8 cellular contexts compared by ENCODE assay signal in the genomic region with DNA sequence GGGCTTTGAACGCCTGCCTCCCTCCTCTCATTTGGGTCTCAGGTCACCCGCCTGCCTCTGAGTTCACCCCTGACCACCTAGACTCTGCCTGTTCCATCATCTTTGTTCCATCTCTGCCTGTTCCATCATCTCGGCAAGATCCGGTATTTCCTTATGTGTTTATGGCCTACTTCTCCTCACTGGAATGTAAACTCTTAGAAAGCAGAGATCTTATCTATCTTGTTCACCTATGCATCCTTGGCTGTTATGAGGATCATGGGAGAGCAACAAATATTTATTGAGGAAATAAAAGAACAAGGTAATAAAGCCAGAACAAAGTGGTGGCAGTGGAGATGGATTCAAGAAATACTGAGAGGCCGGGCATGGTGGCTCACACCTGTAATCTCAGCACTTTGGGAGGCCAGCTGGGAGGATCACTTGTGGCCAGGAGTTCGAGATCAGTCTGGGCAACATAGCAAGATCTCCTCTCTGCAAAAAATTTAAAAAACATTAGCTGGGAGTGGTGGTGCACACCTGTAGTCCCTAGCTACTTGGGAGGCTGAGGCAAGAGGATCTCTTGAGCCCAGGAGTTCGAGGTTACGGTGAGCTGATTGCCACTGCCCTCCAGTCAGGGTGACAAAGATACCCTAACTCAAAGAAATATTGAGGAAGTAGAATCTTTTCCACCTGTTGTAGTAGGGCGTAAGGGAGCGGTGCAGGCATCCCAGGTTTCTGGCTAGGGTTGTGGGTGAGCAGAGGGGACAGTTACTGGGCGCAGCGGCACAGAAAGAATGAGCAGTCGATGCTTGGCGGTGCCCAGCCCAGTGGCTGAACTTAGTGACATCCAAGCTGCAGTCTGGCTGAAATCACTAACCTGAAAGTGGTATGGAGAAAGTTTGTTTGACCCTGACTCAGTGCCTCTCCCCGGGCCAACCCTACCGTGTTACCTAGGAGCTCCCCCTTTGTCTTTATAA. TPM values are rescaled to one million over a fixed set of nuclear protein-coding genes. Genes with fewer than 3 reads are reported as not detected.
DNase-seq lines count a peak whose midpoint lies in the region; ATAC-seq and TF ChIP-seq lines count a peak whose summit lies in the region.

No MANE protein-coding gene starts in this region.

- H3K4me3 ChIP-seq in Caco-2 (ENCODE audit: low read depth, low read length) (no peak overlapping the region), Panc1 (ENCODE audit: low read depth in 2 of 2, low read length in 2 of 2) (no peak overlapping the region), esophagus (ENCODE audit: low read depth in 1 of 2, low read length in 2 of 2) (no peak overlapping the region)

- CTCF ChIA-PET in Caco-2 (lab: Charles Lee): no interaction called here
- CTCF ChIA-PET in Panc1 (lab: Charles Lee): no interaction called here

- H3K27me3 ChIP-seq in Caco-2 (replicated peaks; ENCODE audit: control insufficient read depth, insufficient read depth, low read length) (no peaks in the 10 kb centered on the region), Panc1 (ENCODE audit: control insufficient read depth, insufficient read depth, low read length) (no peaks in the 10 kb centered on the region), esophagus (ENCODE audit: control insufficient read depth in 1 of 2, insufficient read depth in 2 of 2, low read length in 2 of 2) (no peaks in the 10 kb centered on the region)

- H3K9me3 ChIP-seq in Caco-2: no peaks in the 10 kb centered on the region
- no peaks in the 10 kb centered on the region for H3K9me3 ChIP-seq in Panc1 (ENCODE audit: control insufficient read depth, insufficient read depth, low read depth, low read length)
- no peaks in the 10 kb centered on the region for H3K9me3 ChIP-seq in esophagus (ENCODE audit: control insufficient read depth in 2 of 2, insufficient read depth in 1 of 2, low read depth in 1 of 2, low read length in 1 of 2)

- H3K27ac Mint-ChIP-seq in Caco-2 (ENCODE audit: unreplicated experiment) (peak overlapping the region; percentile 94), progenitor cell of endocrine pancreas (peak overlapping the region; percentile 98)

- POLR2A ChIA-PET in Caco-2 (lab: Charles Lee) (no interaction called here), Panc1 (lab: Charles Lee) (interaction anchor here (0.6 kb wide), 1 partner anchor 13 kb away, joined by 12 read pairs; no protein-coding TSS in a partner anchor)

- H3K4me1 ChIP-seq in Caco-2: peaks cover 24% of the 10 kb centered on the region
- H3K4me1 ChIP-seq in Panc1 (ENCODE audit: control insufficient read depth, insufficient read depth, low read length): peaks cover 14% of the 10 kb centered on the region
- H3K4me1 ChIP-seq in esophagus (ENCODE audit: control insufficient read depth in 2 of 2, insufficient read depth in 2 of 2, low read length in 1 of 2): peaks cover 0 to 15% of the 10 kb centered on the region in 2 donors

- peaks cover 7% of the 10 kb centered on the region for H3K4me1 Mint-ChIP-seq in Caco-2 (ENCODE audit: low read depth, unreplicated experiment)
- peaks cover 8% of the 10 kb centered on the region for H3K4me1 Mint-ChIP-seq in progenitor cell of endocrine pancreas (ENCODE audit: low read depth)

- WGBS in esophagus, 2 donors: 84 to 86% methylated on average over 16 of the region's 16 CpGs

- no peaks in the 10 kb centered on the region for H3K27me3 Mint-ChIP-seq in Caco-2 (ENCODE audit: insufficient read depth, unreplicated experiment)
- peaks cover 6% of the 10 kb centered on the region for H3K27me3 Mint-ChIP-seq in progenitor cell of endocrine pancreas

- ATAC-seq in Panc1: no peak
- no peak for ATAC-seq in HG03460 (IDR thresholded peaks at IDR 0.05; ENCODE audit: unreplicated experiment)
- ATAC-seq in GM19351 (IDR thresholded peaks at IDR 0.05; ENCODE audit: unreplicated experiment): no peak

- H3K4me3 Mint-ChIP-seq in Caco-2 (ENCODE audit: unreplicated experiment): peak overlapping the region; percentile 85
- H3K4me3 Mint-ChIP-seq in progenitor cell of endocrine pancreas (ENCODE audit: low read depth): peak overlapping the region; percentile 77

- H3K9me3 Mint-ChIP-seq in Caco-2 (ENCODE audit: unreplicated experiment): no peaks in the 10 kb centered on the region
- no peaks in the 10 kb centered on the region for H3K9me3 Mint-ChIP-seq in progenitor cell of endocrine pancreas (ENCODE audit: low read depth)

- intact Hi-C loops in Caco-2 (cut with micrococcal nuclease; ENCODE audit: unreplicated experiment): loop anchor here (10.0 kb wide), 1 partner anchor 63 kb away; the partner anchor contains the start of genes BAG5 and COA8
- intact Hi-C loops in Panc1 (cut with micrococcal nuclease; ENCODE audit: unreplicated experiment): no loop called here

- no TSS peak for BruUV-seq in Caco-2 (replicated peaks; lab: Mats Ljungman, UMichigan)
- BruUV-seq in Panc1 (replicated peaks; lab: Mats Ljungman, UMichigan): no TSS peak

- H3K36me3 Mint-ChIP-seq in Caco-2 (ENCODE audit: insufficient read depth, unreplicated experiment) (peaks cover 4% of the 10 kb centered on the region), progenitor cell of endocrine pancreas (ENCODE audit: insufficient read depth) (no peaks in the 10 kb centered on the region)

- in situ Hi-C loops in Panc1 (cut with HindIII; ENCODE audit: low pct_unique_long_range_greater_than_20kb, low sequenced_read_pairs): no loop called here

- H3K27ac ChIP-seq in Panc1 (ENCODE audit: low read length) (peak overlapping the region; percentile 91), esophagus (ENCODE audit: low read depth in 2 of 2, low read length in 1 of 2) (peak overlapping the region; percentile 90 to 95)

- TF ChIP-seq CTCF in Caco-2 (IDR thresholded peaks at IDR 0.05; ENCODE audit: insufficient read depth in 1 of 2, low read depth in 1 of 2, low read length in 1 of 2, severe bottlenecking in 1 of 2, unreplicated experiment in 1 of 2): no peak
- TF ChIP-seq CTCF in Panc1 (IDR thresholded peaks at IDR 0.05): no peak
- no peak for TF ChIP-seq CTCF in progenitor cell of endocrine pancreas (IDR thresholded peaks at IDR 0.05; ENCODE audit: unreplicated experiment)

- DNase-seq in Caco-2: no peak
- no peak for DNase-seq in Panc1 (ENCODE audit: low read depth, low spot score)
- no peak for DNase-seq in progenitor cell of endocrine pancreas (ENCODE audit: low spot score, unreplicated experiment)
- DNase-seq in inferior parietal cortex (ENCODE audit: extremely low spot score): no peak
- DNase-seq in KG1 (lab: John Stamatoyannopoulos, UW): no peak

- H3K36me3 ChIP-seq in Caco-2 (ENCODE audit: control insufficient read depth, insufficient read depth, low read length) (no peaks in the 10 kb centered on the region), Panc1 (ENCODE audit: control insufficient read depth, insufficient read depth, low read length) (peaks cover 3% of the 10 kb centered on the region), esophagus (ENCODE audit: control insufficient read depth in 2 of 2, insufficient read depth in 2 of 2, low read length in 1 of 2) (peaks cover 0 to 2% of the 10 kb centered on the region in 2 donors)

RNA-seq across cellular contexts. Expression of gene KLC1, which starts 1.7 kb away (rescaled TPM):
- 108 and 110 TPM in 2 replicates for total RNA-seq in Caco-2 (2022)
- total RNA-seq in Panc1 (2021; ENCODE audit: unreplicated experiment): 98.0 TPM
- 95.7 TPM for polyA plus RNA-seq in Panc1 (2012; ENCODE audit: insufficient read length)
- polyA plus RNA-seq in esophagus: 100 to 1,000 TPM in 1 of 2 donors, 10 to 100 TPM in 1; 69.8 to 102 TPM
- 178 and 180 TPM in 2 replicates for total RNA-seq in progenitor cell of endocrine pancreas
